1 cellular context compared by ENCODE assay signal in genomic region chr19:35907377-35907745, GRCh38.
TF ChIP-seq lines count a peak whose summit lies in the region.

No MANE protein-coding gene starts in this region.

TF ChIP-seq in K562, 482 proteins besides CTCF, POLR2A, EP300 and RAD21:
- TF ChIP-seq ZNF140 (CRISPR knock-in tag; IDR thresholded peaks at IDR 0.05) = no peak
- no peak for TF ChIP-seq ZNF655 (CRISPR knock-in tag; IDR thresholded peaks at IDR 0.05)
- peak; percentile 27; the same call in 1 of the 2 replicates for TF ChIP-seq PHF8 (IDR thresholded peaks at IDR 0.05; ENCODE audit: borderline replicate concordance, low read length)
- peak; percentile 29; the same call in 1 of the 2 replicates for TF ChIP-seq ZBTB7A (IDR thresholded peaks at IDR 0.05; ENCODE audit: borderline replicate concordance, control insufficient read depth, low read depth, low read length)
